9 cellular contexts compared by ENCODE assay signal in the genomic region with DNA sequence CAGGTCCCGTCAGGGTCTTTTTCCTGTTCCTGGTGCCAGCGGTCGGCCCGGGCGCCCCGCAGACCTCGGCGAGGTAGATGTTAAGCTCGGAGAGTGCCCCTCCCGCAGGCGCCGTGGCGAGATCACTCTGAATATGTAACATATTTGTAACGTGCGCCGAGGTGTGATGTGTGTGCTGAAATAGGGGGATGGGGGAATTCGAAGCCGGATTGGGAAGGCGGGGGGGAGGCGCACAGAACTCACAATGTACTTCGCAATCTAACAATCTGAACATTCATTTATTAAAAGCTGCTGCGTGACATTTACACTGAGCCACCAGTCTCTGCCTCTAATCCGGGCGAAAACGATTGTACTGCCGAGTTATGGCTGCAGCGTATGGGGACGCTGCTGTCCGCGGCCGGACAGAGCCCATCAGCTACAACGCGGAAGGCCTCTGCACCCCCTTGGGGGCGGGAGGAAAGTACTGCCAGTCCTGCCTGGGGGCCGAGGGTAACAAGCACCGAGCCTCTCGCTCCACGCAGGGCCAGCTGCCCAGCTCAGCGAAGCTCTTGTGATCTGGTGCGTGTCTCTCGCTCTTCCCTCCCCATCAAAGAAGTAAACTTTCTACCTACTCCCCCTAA. TPM values are rescaled to one million over a fixed set of nuclear protein-coding genes. Genes with fewer than 3 reads are reported as not detected.
DNase-seq lines count a peak whose midpoint lies in the region; ATAC-seq and TF ChIP-seq lines count a peak whose summit lies in the region.
"Had no signal": no experiment of that assay in that cellular context is flagged by ENCODE, and none has a peak within 500 bp of the region (broad histone marks: within the 10 kb centered on the region; RNA-seq: fewer than 3 reads in every experiment).

No MANE protein-coding gene starts in this region.

- H3K4me3 ChIP-seq in cardiac muscle cell, result peak overlapping the region; percentile 31

- intact Hi-C loops in left ventricle myocardium superior (cut with micrococcal nuclease), result loop anchor here (10.0 kb wide), 1 partner anchor 239 kb away; no protein-coding TSS in a partner anchor

- H3K27ac Mint-ChIP-seq in naive B cell, result peak overlapping the region in 5 of 6 donors; percentile 54 to 97 (median 96)

- no peak for ATAC-seq in left ventricle myocardium superior
- no peak for ATAC-seq in naive B cell (ENCODE audit: low read depth in 2 of 2)
- no peak for ATAC-seq in HG03196 (IDR thresholded peaks at IDR 0.05; ENCODE audit: unreplicated experiment)
- ATAC-seq in GM19467 (IDR thresholded peaks at IDR 0.05; ENCODE audit: unreplicated experiment), result no peak
- ATAC-seq in HG03378 (IDR thresholded peaks at IDR 0.05; ENCODE audit: unreplicated experiment), result no peak

- no peaks in the 10 kb centered on the region for H3K9me3 ChIP-seq in cardiac muscle cell (ENCODE audit: low read depth)

- TF ChIP-seq CTCF in cardiac muscle cell (IDR thresholded peaks at IDR 0.05; ENCODE audit: low read depth, low read length), result no peak

- peaks cover 31 to 63% (median 47%) of the 10 kb centered on the region in 3 donors for H3K4me1 Mint-ChIP-seq in naive B cell

- peak overlapping the region; percentile 40 to 85 (median 76) for H3K4me3 Mint-ChIP-seq in naive B cell

- DNase-seq in cardiac muscle cell (ENCODE audit: low read depth in 1 of 2, low spot score in 1 of 2) (no peak), left ventricle myocardium superior (no peak), cerebellum (ENCODE audit: low spot score) (peak; percentile 52), naive B cell (no peak), glomerular visceral epithelial cell (ENCODE audit: extremely low spot score) (no peak)
- DNase-seq: Peyer's patch had no signal

- no peaks in the 10 kb centered on the region for H3K36me3 ChIP-seq in cardiac muscle cell
- H3K36me3 ChIP-seq: Peyer's patch had no signal

- no peak overlapping the region for H3K27ac ChIP-seq in cardiac muscle cell
- H3K27ac ChIP-seq: Peyer's patch had no signal

- H3K27me3 Mint-ChIP-seq in naive B cell, result peaks cover 89 to 97% (median 97%) of the 10 kb centered on the region in 3 donors

- peaks cover 100% of the 10 kb centered on the region for H3K27me3 ChIP-seq in cardiac muscle cell

- peaks cover 24 to 32% of the 10 kb centered on the region in 2 donors for H3K36me3 Mint-ChIP-seq in naive B cell

- peaks cover 15% of the 10 kb centered on the region for H3K4me1 ChIP-seq in cardiac muscle cell (ENCODE audit: low read depth)

- H3K9me3 Mint-ChIP-seq in naive B cell, result peaks cover 4 to 82% (median 40%) of the 10 kb centered on the region in 7 donors

RNA-seq across cellular contexts. Expression of a gene that starts 8.3 kb away (rescaled TPM):
- not detected in 2 replicates for total RNA-seq in cardiac muscle cell
- polyA plus RNA-seq in cardiac muscle cell, result not detected in 2 replicates
- not detected for total RNA-seq in left ventricle myocardium superior
- 1.5 TPM for total RNA-seq in cerebellum
- not detected for polyA plus RNA-seq in naive B cell (ENCODE audit: low read depth in 6 of 6)
- total RNA-seq: Peyer's patch had no signal
